ENCODE assay signal across 10 cellular contexts in the genomic region with DNA sequence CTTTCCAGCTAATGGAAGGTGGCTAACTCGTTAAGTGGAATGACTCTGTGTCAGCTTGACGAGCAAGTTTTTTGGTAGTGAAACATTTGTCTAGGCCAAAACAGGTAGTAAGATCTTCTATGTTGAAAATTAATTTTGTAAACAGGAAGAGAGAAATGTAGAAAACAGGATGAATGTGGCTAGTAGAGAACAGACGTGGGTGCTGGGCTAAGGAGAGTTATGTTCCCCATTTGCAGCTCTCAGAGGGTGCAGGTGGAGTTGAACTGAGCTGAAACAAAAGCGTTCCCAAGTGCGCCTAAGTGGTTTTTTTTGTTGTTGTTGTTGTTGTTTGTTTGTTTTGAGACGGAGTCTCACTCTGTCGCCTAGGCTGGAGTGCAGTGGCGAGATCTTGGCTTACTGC. TPM values are rescaled to one million over a fixed set of nuclear protein-coding genes. Genes with fewer than 3 reads are reported as not detected.
DNase-seq lines count a peak whose midpoint lies in the region; ATAC-seq and TF ChIP-seq lines count a peak whose summit lies in the region.
"Had no signal": no experiment of that assay in that cellular context is flagged by ENCODE, and none has a peak within 500 bp of the region (broad histone marks: within the 10 kb centered on the region; RNA-seq: fewer than 3 reads in every experiment).

No MANE protein-coding gene starts in this region.

- no peak for DNase-seq in activated CD4-positive, alpha-beta T cell treated with anti-CD3 and anti-CD28 coated beads for 36 hours
- no peak for DNase-seq in activated CD4-positive, alpha-beta T cell treated with anti-CD3 and anti-CD28 coated beads, Interleukin-2, amount 50 U/mL, for 48 hours
- no peak for DNase-seq in stimulated activated effector memory CD8-positive, alpha-beta T cell treated with anti-CD3 and anti-CD28 coated beads, Interleukin-12 subunit alpha, Interleukin-12 subunit beta, amount 100 ng/mL, for 72 hours (ENCODE audit: low spot score in 2 of 2)
- no peak for DNase-seq in NCI-H526 treated with DMSO at 0.1 percent for 48 hours (lab: John Stamatoyannopoulos, UW)
- no peak for DNase-seq in NOMO-1 treated with dmso at 0.1 percent for 144 hours (lab: John Stamatoyannopoulos, UW; ENCODE audit: unreplicated experiment)
- no peak for DNase-seq in mesothelial cell of epicardium (ENCODE audit: low spot score in 2 of 2, unreplicated experiment in 2 of 2)
- DNase-seq: activated CD4-positive, CD25-positive, alpha-beta regulatory T cell treated with anti-CD3 and anti-CD28 coated beads, Interleukin-2, amount 50 U/mL, for 72 hours; GM23248 had no signal

- no peaks in the 10 kb centered on the region for H3K27me3 Mint-ChIP-seq in activated CD4-positive, alpha-beta T cell treated with anti-CD3 and anti-CD28 coated beads for 36 hours
- H3K27me3 Mint-ChIP-seq in mesothelial cell of epicardium (ENCODE audit: low read depth) = no peaks in the 10 kb centered on the region

- intact Hi-C loops in activated CD4-positive, alpha-beta T cell treated with anti-CD3 and anti-CD28 coated beads for 36 hours (cut with DNase I, micrococcal nuclease) = no loop called here

- peak overlapping the region; percentile 65 for H3K27ac Mint-ChIP-seq in activated CD4-positive, alpha-beta T cell treated with anti-CD3 and anti-CD28 coated beads for 36 hours
- H3K27ac Mint-ChIP-seq in stimulated activated effector memory CD8-positive, alpha-beta T cell treated with anti-CD3 and anti-CD28 coated beads, Interleukin-12 subunit alpha, Interleukin-12 subunit beta, amount 100 ng/mL, for 72 hours = peak overlapping the region; percentile 52
- no peak overlapping the region for H3K27ac Mint-ChIP-seq in mesothelial cell of epicardium

- no peaks in the 10 kb centered on the region for H3K9me3 Mint-ChIP-seq in activated CD4-positive, alpha-beta T cell treated with anti-CD3 and anti-CD28 coated beads for 36 hours (ENCODE audit: low read depth)
- H3K9me3 Mint-ChIP-seq in stimulated activated effector memory CD8-positive, alpha-beta T cell treated with anti-CD3 and anti-CD28 coated beads, Interleukin-12 subunit alpha, Interleukin-12 subunit beta, amount 100 ng/mL, for 72 hours = no peaks in the 10 kb centered on the region
- no peaks in the 10 kb centered on the region for H3K9me3 Mint-ChIP-seq in mesothelial cell of epicardium

- POLR2A ChIA-PET in activated CD4-positive, alpha-beta T cell treated with anti-CD3 and anti-CD28 coated beads for 36 hours (lab: Charles Lee) = no interaction called here

- peaks cover 4% of the 10 kb centered on the region for H3K36me3 Mint-ChIP-seq in activated CD4-positive, alpha-beta T cell treated with anti-CD3 and anti-CD28 coated beads for 36 hours (ENCODE audit: low read depth)
- H3K36me3 Mint-ChIP-seq in stimulated activated effector memory CD8-positive, alpha-beta T cell treated with anti-CD3 and anti-CD28 coated beads, Interleukin-12 subunit alpha, Interleukin-12 subunit beta, amount 100 ng/mL, for 72 hours = no peaks in the 10 kb centered on the region
- no peaks in the 10 kb centered on the region for H3K36me3 Mint-ChIP-seq in mesothelial cell of epicardium

- ATAC-seq in activated CD4-positive, alpha-beta T cell treated with anti-CD3 and anti-CD28 coated beads for 36 hours = no peak
- peak; percentile 84 for ATAC-seq in GM21786 (IDR thresholded peaks at IDR 0.05; ENCODE audit: unreplicated experiment)
- ATAC-seq in HG03521 (IDR thresholded peaks at IDR 0.05; ENCODE audit: unreplicated experiment) = peak; percentile 61
- no peak for ATAC-seq in stimulated activated effector memory CD8-positive, alpha-beta T cell treated with anti-CD3 and anti-CD28 coated beads, Interleukin-12 subunit alpha, Interleukin-12 subunit beta, amount 100 ng/mL, for 72 hours

- peaks cover 34% of the 10 kb centered on the region for H3K4me1 Mint-ChIP-seq in activated CD4-positive, alpha-beta T cell treated with anti-CD3 and anti-CD28 coated beads for 36 hours
- H3K4me1 Mint-ChIP-seq in stimulated activated effector memory CD8-positive, alpha-beta T cell treated with anti-CD3 and anti-CD28 coated beads, Interleukin-12 subunit alpha, Interleukin-12 subunit beta, amount 100 ng/mL, for 72 hours = peaks cover 33% of the 10 kb centered on the region
- H3K4me1 Mint-ChIP-seq in mesothelial cell of epicardium = no peaks in the 10 kb centered on the region

- no peak for TF ChIP-seq CTCF in mesothelial cell of epicardium (IDR thresholded peaks at IDR 0.05; ENCODE audit: unreplicated experiment)

- CTCF ChIA-PET in activated CD4-positive, alpha-beta T cell treated with anti-CD3 and anti-CD28 coated beads for 36 hours (lab: Charles Lee) = interaction anchor here (0.8 kb wide), 1 partner anchor 24 kb away, joined by 3 read pairs; no protein-coding TSS in a partner anchor

- no peak overlapping the region for H3K4me3 Mint-ChIP-seq in activated CD4-positive, alpha-beta T cell treated with anti-CD3 and anti-CD28 coated beads for 36 hours
- H3K4me3 Mint-ChIP-seq in stimulated activated effector memory CD8-positive, alpha-beta T cell treated with anti-CD3 and anti-CD28 coated beads, Interleukin-12 subunit alpha, Interleukin-12 subunit beta, amount 100 ng/mL, for 72 hours = no peak overlapping the region
- H3K4me3 Mint-ChIP-seq in mesothelial cell of epicardium = no peak overlapping the region

RNA-seq across cellular contexts. Expression of a gene that starts 59.5 kb away (rescaled TPM):
- 10 to 100 TPM; 42.7 to 42.9 TPM for total RNA-seq in activated CD4-positive, alpha-beta T cell treated with anti-CD3 and anti-CD28 coated beads for 36 hours
- total RNA-seq in mesothelial cell of epicardium = 43.8 to 51.4 TPM (median 45.3 TPM) in 3 replicates

Comparison
In these comparisons a context has a peak if more than half of its experiments do, and no peak if none do; other contexts are left out.
1. ATAC-seq: peak in GM21786 (single experiment) and HG03521 (single experiment); none in activated CD4-positive, alpha-beta T cell treated with anti-CD3 and anti-CD28 coated beads for 36 hours (single experiment) and stimulated activated effector memory CD8-positive, alpha-beta T cell treated with anti-CD3 and anti-CD28 coated beads, Interleukin-12 subunit alpha, Interleukin-12 subunit beta, amount 100 ng/mL, for 72 hours (single experiment).